Comparison of ENCODE assay signal across 8 cellular contexts in the genomic region with DNA sequence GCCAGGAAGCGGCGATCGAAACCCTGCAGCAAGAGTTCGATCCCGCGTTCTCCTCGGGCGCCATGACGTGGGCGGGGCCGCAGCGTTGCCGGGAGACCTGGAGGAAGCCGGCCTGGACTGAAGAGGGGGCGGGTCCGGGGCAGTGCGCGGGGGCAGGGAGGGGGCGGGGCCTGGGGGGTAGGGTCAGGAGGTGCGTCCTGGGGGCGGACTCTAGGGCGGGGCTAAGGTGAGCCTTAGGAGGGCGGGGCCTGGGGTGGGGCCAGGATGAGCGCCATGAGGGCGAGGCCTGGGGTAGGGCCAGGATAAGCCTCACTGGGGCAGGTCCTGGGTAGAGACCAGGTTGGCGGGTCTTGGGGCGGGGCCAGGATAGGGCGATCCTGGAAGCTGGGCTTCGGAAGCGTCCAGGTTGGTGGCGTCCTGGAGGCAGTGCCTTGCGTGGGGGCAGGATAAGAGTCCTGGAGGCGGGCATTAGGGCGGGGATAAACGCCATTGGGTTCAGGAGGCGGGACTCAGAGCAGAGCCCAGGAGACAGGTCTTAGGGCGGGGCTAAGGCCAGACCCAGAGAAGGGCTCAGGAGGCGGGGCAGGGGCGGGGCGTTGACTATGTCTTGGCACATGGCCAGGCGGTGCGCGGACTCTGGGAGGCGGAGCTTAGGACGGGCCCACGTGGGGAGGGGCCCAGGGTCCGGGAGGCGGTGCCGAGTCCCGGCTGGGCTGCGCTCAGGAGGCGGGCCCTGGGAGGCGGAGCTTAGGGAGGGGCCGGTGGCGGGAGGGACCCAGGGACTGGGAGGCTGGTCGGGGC. TPM values are rescaled to one million over a fixed set of nuclear protein-coding genes. Genes with fewer than 3 reads are reported as not detected.
A peak's percentile ranks its signal among the peaks of the same experiment; 100 is the strongest.
DNase-seq lines count a peak whose midpoint lies in the region; ATAC-seq and TF ChIP-seq lines count a peak whose summit lies in the region.
"Not testable (repeated sequence)": the region's sequence is repeated elsewhere in the genome, so short reads cannot be mapped to it uniquely, and the experiment has no call there.

No MANE protein-coding gene starts in this region.

- peak overlapping the region; percentile 85 to 95 (median 94) for H3K4me3 Mint-ChIP-seq in T-cell
- peak overlapping the region; percentile 90 for H3K4me3 Mint-ChIP-seq in osteocyte (ENCODE audit: unreplicated experiment)

- WGBS in testis, 2 donors: 0 to 3% methylated on average over 30 to 41 of the region's 56 CpGs

- H3K36me3 ChIP-seq in GM06990 (ENCODE audit: control insufficient read depth, insufficient read depth, low read length); adipocyte (ENCODE audit: control insufficient read depth, insufficient read depth, low read length, severe bottlenecking); testis (ENCODE audit: low read depth, missing control alignments): not testable (repeated sequence)

- H3K27me3 ChIP-seq in GM06990 (replicated peaks; ENCODE audit: control insufficient read depth, insufficient read depth, low read length); adipocyte (replicated peaks; ENCODE audit: control insufficient read depth, insufficient read depth, low read length); testis: not testable (repeated sequence)

- H3K4me1 ChIP-seq in adipocyte (ENCODE audit: control insufficient read depth, insufficient read depth, low read length); testis: not testable (repeated sequence)

- TF ChIP-seq POLR2A in testis (IDR thresholded peaks at IDR 0.05): not testable (repeated sequence)

- H3K9me3 ChIP-seq in adipocyte (ENCODE audit: control insufficient read depth, low read length); testis: not testable (repeated sequence)

- not testable (repeated sequence) for H3K9me3 Mint-ChIP-seq in T-cell; osteocyte (ENCODE audit: unreplicated experiment)

- intact Hi-C loops in Right ventricle myocardium superior (cut with DNase I); testis (cut with DNase I; ENCODE audit: low total_unique reads): not testable (repeated sequence)

- H3K27ac Mint-ChIP-seq in T-cell: peak overlapping the region; percentile 95 to 98
- H3K27ac Mint-ChIP-seq in osteocyte (ENCODE audit: unreplicated experiment): peak overlapping the region; percentile 95

- peaks cover 5 to 12% (median 6%) of the 10 kb centered on the region in 3 donors for H3K4me1 Mint-ChIP-seq in T-cell
- H3K4me1 Mint-ChIP-seq in osteocyte (ENCODE audit: unreplicated experiment): not testable (repeated sequence)

- TF ChIP-seq CTCF in GM06990 (IDR thresholded peaks at IDR 0.05; ENCODE audit: insufficient read depth, low read length, poor library complexity, severe bottlenecking); osteocyte (IDR thresholded peaks at IDR 0.05); testis (IDR thresholded peaks at IDR 0.05): not testable (repeated sequence)

- not testable (repeated sequence) for H3K36me3 Mint-ChIP-seq in T-cell; osteocyte (ENCODE audit: unreplicated experiment)

- H3K4me3 ChIP-seq in GM06990 (replicated peaks; ENCODE audit: low read depth, low read length): peak overlapping the region; percentile 69
- peak overlapping the region; percentile 82 for H3K4me3 ChIP-seq in adipocyte (ENCODE audit: low read length)
- peak overlapping the region; percentile 71 to 81 for H3K4me3 ChIP-seq in testis

- DNase-seq in GM06990 (ENCODE audit: extremely low read depth, insufficient read length) (peak; percentile 88), NCI-H1436 treated with DMSO at 0.1 percent for 48 hours (lab: John Stamatoyannopoulos, UW) (peak; percentile 30), T-cell (peak; percentile 91 to 100 (median 98)), adipocyte (ENCODE audit: low read depth) (peak; percentile 97), Right ventricle myocardium superior (peak; percentile 99), osteocyte (ENCODE audit: extremely low spot score, unreplicated experiment) (peak; percentile 100), testis (peak; percentile 98)

- H3K27ac ChIP-seq in testis: peak overlapping the region; percentile 74 to 87

- POLR2A ChIA-PET in T-cell (lab: Charles Lee): interaction anchor here in 1 of 2 donors (0.6 kb wide), 2 partner anchors 279 to 749 kb away, joined by 3 read pairs; no protein-coding TSS in a partner anchor

- not testable (repeated sequence) for H3K27me3 Mint-ChIP-seq in T-cell; osteocyte (ENCODE audit: unreplicated experiment)

- peak overlapping the region; percentile 83 for H3K9ac ChIP-seq in adipocyte (ENCODE audit: low read length)

- ATAC-seq in HG02759 (IDR thresholded peaks at IDR 0.05; ENCODE audit: unreplicated experiment): peak; percentile 90
- peak; percentile 96 to 100 (median 99) for ATAC-seq in T-cell (replicated peaks in 1 of 4)
- peak; percentile 100 for ATAC-seq in Right ventricle myocardium superior (ENCODE audit: poor library complexity)

- CTCF ChIA-PET in T-cell (lab: Charles Lee): interaction anchor here in 1 of 2 donors (0.6 kb wide), 1 partner anchor 202 kb away, joined by 4 read pairs; no protein-coding TSS in a partner anchor

RNA-seq across cellular contexts. Expression of gene FAM90A1, which starts 15.7 kb away (rescaled TPM):
- total RNA-seq in T-cell: under 1 TPM in 2 of 5 donors, not detected in 3; 0.40 to 0.54 TPM
- total RNA-seq in Right ventricle myocardium superior: not detected
- total RNA-seq in osteocyte: not detected in 2 replicates
- total RNA-seq in testis: 1 to 10 TPM; 1.5 to 1.8 TPM
- polyA plus RNA-seq in testis (ENCODE audit: insufficient read depth, low read depth, low replicate concordance): 0.67 TPM

Comparison
In these comparisons a context has a peak if more than half of its experiments do, and no peak if none do; other contexts are left out.
1. Peak in every context shown above with its lines: DNase-seq, ATAC-seq, H3K4me3 ChIP-seq and H3K27ac ChIP-seq.
2. DNase-seq: peak in every context shown above with its lines; median percentile 100 in osteocyte; 99 in Right ventricle myocardium superior; 98 in T-cell; 98 in testis; 97 in adipocyte; 88 in GM06990; 30 in NCI-H1436 treated with DMSO at 0.1 percent for 48 hours.